Comparison of ENCODE assay signal across 18 cellular contexts in genomic region chr14:104507443-104507842, GRCh38.
DNase-seq lines count a peak whose midpoint lies in the region; ATAC-seq and TF ChIP-seq lines count a peak whose summit lies in the region.
"Had no signal": no experiment of that assay in that cellular context is flagged by ENCODE, and none has a peak within 500 bp of the region (broad histone marks: within the 10 kb centered on the region; RNA-seq: fewer than 3 reads in every experiment).

No MANE protein-coding gene starts in this region.

- no peaks in the 10 kb centered on the region for H4K20me1 ChIP-seq in neural cell (ENCODE audit: insufficient read depth)
- H4K20me1 ChIP-seq in GM23338 (replicated peaks; ENCODE audit: insufficient read depth), result no peaks in the 10 kb centered on the region

- H3K9me3 Mint-ChIP-seq in brain (peaks cover 15 to 34% (median 25%) of the 10 kb centered on the region in 5 experiments), GM23338 (peaks cover 12% of the 10 kb centered on the region; the same call in 2 of the 3 replicates)

- H3K27me3 Mint-ChIP-seq in brain (peaks cover 4% of the 10 kb centered on the region), GM23338 (ENCODE audit: insufficient read depth, low read depth, poor library complexity) (no peaks in the 10 kb centered on the region)

- H3K36me3 Mint-ChIP-seq in brain, result peaks cover 18% of the 10 kb centered on the region
- H3K36me3 Mint-ChIP-seq in GM23338 (ENCODE audit: low read depth), result no peaks in the 10 kb centered on the region; the same call in 2 of the 3 replicates
- H3K36me3 Mint-ChIP-seq: CD14-positive monocyte had no signal

- peak; percentile 15 for DNase-seq in NCI-H748 (lab: John Stamatoyannopoulos, UW; ENCODE audit: unreplicated experiment)
- DNase-seq in NCI-H748 treated with DMSO at 0.1 percent for 48 hours (lab: John Stamatoyannopoulos, UW), result no peak
- DNase-seq in SK-N-DZ (ENCODE audit: low spot score), result peak; percentile 2
- DNase-seq in NCI-H2196 (lab: John Stamatoyannopoulos, UW; ENCODE audit: unreplicated experiment), result no peak
- no peak for DNase-seq in GM23338 (ENCODE audit: low spot score)
- DNase-seq: AML-193; CD4-positive, alpha-beta memory T cell; DMS153; DMS79; GDM1; GOT3 had no signal

- H3K4me1 Mint-ChIP-seq in brain (peaks cover 21% of the 10 kb centered on the region), GM23338 (no peaks in the 10 kb centered on the region)
- H3K4me1 Mint-ChIP-seq: CD14-positive monocyte; CD4-positive, alpha-beta memory T cell had no signal

- no peak overlapping the region for H3K4me2 ChIP-seq in neural cell (ENCODE audit: low read length)
- H3K4me2 ChIP-seq in GM23338, result no peak overlapping the region
- H3K4me2 ChIP-seq: A549 had no signal

- H3F3A ChIP-seq in neural cell (ENCODE audit: insufficient read depth, low read length, poor library complexity, severe bottlenecking) (no peaks in the 10 kb centered on the region), GM23338 (replicated peaks; ENCODE audit: low read depth) (no peaks in the 10 kb centered on the region)

- H3K27ac Mint-ChIP-seq in brain (peak overlapping the region in 4 of 5 experiments; percentile 1 to 80 (median 33)), GM23338 (no peak overlapping the region)
- H3K27ac Mint-ChIP-seq: CD14-positive monocyte; CD4-positive, alpha-beta memory T cell; H9 had no signal

- H3K4me3 ChIP-seq in neural cell (ENCODE audit: low read length) (peak overlapping the region; percentile 22), GM23338 (no peak overlapping the region)
- H3K4me3 ChIP-seq: A549 had no signal

- TF ChIP-seq EP300 in neural cell (conservative IDR thresholded peaks at IDR 0.05; ENCODE audit: poor library complexity, severe bottlenecking), result peak; percentile 36

- no peaks in the 10 kb centered on the region for H3K4me1 ChIP-seq in GM23338 (ENCODE audit: insufficient read depth)
- H3K4me1 ChIP-seq: A549 had no signal

- peak; percentile 14 for TF ChIP-seq RAD21 in neural cell (conservative IDR thresholded peaks at IDR 0.05)

- ATAC-seq in GM23338 (no peak), HG03565 (IDR thresholded peaks at IDR 0.05; ENCODE audit: unreplicated experiment) (no peak)
- ATAC-seq: A549 had no signal

- H3K36me3 ChIP-seq in neural cell (ENCODE audit: insufficient read depth, low read length) (no peaks in the 10 kb centered on the region), GM23338 (ENCODE audit: insufficient read depth) (no peaks in the 10 kb centered on the region)

- no peak for TF ChIP-seq CTCF in brain (conservative IDR thresholded peaks at IDR 0.05)
- TF ChIP-seq CTCF in neural cell (IDR thresholded peaks at IDR 0.05; ENCODE audit: poor library complexity, severe bottlenecking), result no peak
- TF ChIP-seq CTCF in GM23338 (conservative IDR thresholded peaks at IDR 0.05; ENCODE audit: low read depth in 2 of 2), result no peak

- no peak overlapping the region for H2AFZ ChIP-seq in neural cell (ENCODE audit: low read depth, low read length)
- no peak overlapping the region for H2AFZ ChIP-seq in GM23338

- H3K79me2 ChIP-seq in neural cell (replicated peaks; ENCODE audit: insufficient read depth, low read length) (no peaks in the 10 kb centered on the region), GM23338 (replicated peaks; ENCODE audit: insufficient read depth) (no peaks in the 10 kb centered on the region)

- no peaks in the 10 kb centered on the region for H3K27me3 ChIP-seq in neural cell (ENCODE audit: insufficient read depth, low read depth, low read length)
- H3K27me3 ChIP-seq in GM23338 (ENCODE audit: insufficient read depth), result no peaks in the 10 kb centered on the region

- H3K4me3 Mint-ChIP-seq in brain (no peak overlapping the region), GM23338 (no peak overlapping the region)
- H3K4me3 Mint-ChIP-seq: CD14-positive monocyte; CD4-positive, alpha-beta memory T cell; H9 had no signal

- no peaks in the 10 kb centered on the region for H3K9me3 ChIP-seq in neural cell (ENCODE audit: low read length)

- no peak overlapping the region for H3K9ac ChIP-seq in neural cell (ENCODE audit: low read length)

- H3K9me2 ChIP-seq in neural cell (ENCODE audit: insufficient read depth, low read length) (no peaks in the 10 kb centered on the region), GM23338 (ENCODE audit: insufficient read depth) (no peaks in the 10 kb centered on the region)

- H3K27ac ChIP-seq in neural cell (ENCODE audit: low read length) (peak overlapping the region; percentile 46), GM23338 (ENCODE audit: low read depth) (no peak overlapping the region)
- H3K27ac ChIP-seq: 22Rv1, A549 had no signal

TF ChIP-seq in neural cell, 6 proteins besides CTCF, POLR2A, EP300 and RAD21:
- TF ChIP-seq TAF1 (IDR thresholded peaks at IDR 0.05; ENCODE audit: low read depth), result no peak
- TF ChIP-seq REST (IDR thresholded peaks at IDR 0.05; ENCODE audit: borderline replicate concordance), result peak; percentile 18

TF ChIP-seq in GM23338, 12 proteins besides CTCF, POLR2A, EP300 and RAD21 (continues in another document):
- no peak for TF ChIP-seq ETS1 (IDR thresholded peaks at IDR 0.05)
- no peak for TF ChIP-seq JUNB (IDR thresholded peaks at IDR 0.05; ENCODE audit: unreplicated experiment)
- no peak for TF ChIP-seq EZH2 (IDR thresholded peaks at IDR 0.05; ENCODE audit: low read depth, unreplicated experiment)
- TF ChIP-seq ZNF331 (CRISPR knock-in tag; IDR thresholded peaks at IDR 0.05; ENCODE audit: low read depth), result no peak
- no peak for TF ChIP-seq ZNF114 (CRISPR knock-in tag; IDR thresholded peaks at IDR 0.05)
- TF ChIP-seq CREB1 (CRISPR knock-in tag; IDR thresholded peaks at IDR 0.05; ENCODE audit: low read depth), result no peak
- TF ChIP-seq NANOG (IDR thresholded peaks at IDR 0.05; ENCODE audit: borderline replicate concordance), result no peak
- no peak for TF ChIP-seq STAT1 (IDR thresholded peaks at IDR 0.05; ENCODE audit: unreplicated experiment)
- TF ChIP-seq POLR2AphosphoS5 (IDR thresholded peaks at IDR 0.05; ENCODE audit: low read depth), result no peak
- no peak for TF ChIP-seq REST (IDR thresholded peaks at IDR 0.05; ENCODE audit: unreplicated experiment)

Comparison
In these comparisons a context has a peak if more than half of its experiments do, and no peak if none do; other contexts are left out.
1. DNase-seq: peak in NCI-H748 (single experiment) and SK-N-DZ (single experiment); none in NCI-H748 treated with DMSO at 0.1 percent for 48 hours (single experiment), NCI-H2196 (single experiment) and GM23338 (single experiment).